ENCODE assay signal across 12 cellular contexts in genomic region chr13:61247149-61247936, GRCh38.
A peak's percentile ranks its signal among the peaks of the same experiment; 100 is the strongest.
DNase-seq lines count a peak whose midpoint lies in the region; ATAC-seq and TF ChIP-seq lines count a peak whose summit lies in the region.
"Had no signal": no experiment of that assay in that cellular context is flagged by ENCODE, and none has a peak within 500 bp of the region (broad histone marks: within the 10 kb centered on the region; RNA-seq: fewer than 3 reads in every experiment).

No MANE protein-coding gene starts in this region.

- POLR2A ChIA-PET in activated CD4-positive, alpha-beta memory T cell treated with anti-CD3 and anti-CD28 coated beads for 36 hours (lab: Charles Lee), result no interaction called here

- H3K4me3 Mint-ChIP-seq in activated CD4-positive, alpha-beta memory T cell treated with anti-CD3 and anti-CD28 coated beads for 36 hours, result no peak overlapping the region
- H3K4me3 Mint-ChIP-seq: T-helper 17 cell, type B pancreatic cell had no signal

- H3K9me3 ChIP-seq in WERI-Rb-1 (ENCODE audit: severe bottlenecking), result no peaks in the 10 kb centered on the region

- H3K4me3 ChIP-seq in H7 (ENCODE audit: insufficient read depth, low read depth, low read length), result no peak overlapping the region
- H3K4me3 ChIP-seq in WERI-Rb-1 (ENCODE audit: low read depth, low read length), result no peak overlapping the region

- H3K4me1 Mint-ChIP-seq in activated CD4-positive, alpha-beta memory T cell treated with anti-CD3 and anti-CD28 coated beads for 36 hours (ENCODE audit: low read depth), result no peaks in the 10 kb centered on the region
- H3K4me1 Mint-ChIP-seq: T-helper 17 cell had no signal

- DNase-seq in activated effector memory CD4-positive, alpha-beta T cell treated with anti-CD3 and anti-CD28 coated beads, Interleukin-2, amount 50 U/mL, for 16 hours, result peak; percentile 53
- no peak for DNase-seq in activated effector memory CD4-positive, alpha-beta T cell treated with Interleukin-2 at 50 U/mL for 16 hours
- no peak for DNase-seq in H7
- DNase-seq in activated CD4-positive, alpha-beta memory T cell treated with anti-CD3 and anti-CD28 coated beads for 36 hours, result no peak
- DNase-seq in activated CD4-positive, alpha-beta T cell treated with anti-CD3 and anti-CD28 coated beads, Interleukin-2, amount 50 U/mL, for 4 hours, result no peak
- no peak for DNase-seq in WERI-Rb-1
- DNase-seq: activated CD8-positive, alpha-beta memory T cell treated with anti-CD3 and anti-CD28 coated beads, Interleukin-2, amount 50 U/mL, for 48 hours; NCI-H1436 treated with DMSO at 0.1 percent for 48 hours; T-helper 17 cell had no signal

- no peak for TF ChIP-seq CTCF in WERI-Rb-1 (IDR thresholded peaks at IDR 0.05; ENCODE audit: low read depth, low read length)

- H3K27ac Mint-ChIP-seq in activated CD4-positive, alpha-beta memory T cell treated with anti-CD3 and anti-CD28 coated beads for 36 hours, result no peak overlapping the region
- H3K27ac Mint-ChIP-seq: T-helper 17 cell, type B pancreatic cell had no signal

- CTCF ChIA-PET in activated CD4-positive, alpha-beta memory T cell treated with anti-CD3 and anti-CD28 coated beads for 36 hours (lab: Charles Lee), result no interaction called here

- intact Hi-C loops in activated CD4-positive, alpha-beta memory T cell treated with anti-CD3 and anti-CD28 coated beads for 36 hours (cut with micrococcal nuclease), result no loop called here

- ATAC-seq in HG02798 (IDR thresholded peaks at IDR 0.05; ENCODE audit: poor library complexity, unreplicated experiment) (peak; percentile 94), HG03565 (IDR thresholded peaks at IDR 0.05; ENCODE audit: unreplicated experiment) (peak; percentile 84)
- ATAC-seq: T-helper 17 cell had no signal

- H3K36me3 ChIP-seq in H7 (replicated peaks; ENCODE audit: control insufficient read depth, insufficient read depth, low read length) (no peaks in the 10 kb centered on the region), WERI-Rb-1 (no peaks in the 10 kb centered on the region)

- no peaks in the 10 kb centered on the region for H3K36me3 Mint-ChIP-seq in activated CD4-positive, alpha-beta memory T cell treated with anti-CD3 and anti-CD28 coated beads for 36 hours
- H3K36me3 Mint-ChIP-seq: type B pancreatic cell had no signal

- peaks cover 21% of the 10 kb centered on the region for H3K9me3 Mint-ChIP-seq in activated CD4-positive, alpha-beta memory T cell treated with anti-CD3 and anti-CD28 coated beads for 36 hours

- no peak overlapping the region for H3K27ac ChIP-seq in WERI-Rb-1

- no peaks in the 10 kb centered on the region for H3K27me3 Mint-ChIP-seq in activated CD4-positive, alpha-beta memory T cell treated with anti-CD3 and anti-CD28 coated beads for 36 hours
- H3K27me3 Mint-ChIP-seq: T-helper 17 cell, type B pancreatic cell had no signal

- no peaks in the 10 kb centered on the region for H3K27me3 ChIP-seq in H7 (ENCODE audit: control insufficient read depth, insufficient read depth, low read length)
- no peaks in the 10 kb centered on the region for H3K27me3 ChIP-seq in WERI-Rb-1 (ENCODE audit: insufficient read depth, low read depth, severe bottlenecking)
